ENCODE assay signal across 14 cellular contexts in genomic region chr16:30837904-30838303, GRCh38. TPM values are rescaled to one million over a fixed set of nuclear protein-coding genes. Genes with fewer than 3 reads are reported as not detected.
DNase-seq lines count a peak whose midpoint lies in the region; TF ChIP-seq lines count a peak whose summit lies in the region.
"Had no signal": no experiment of that assay in that cellular context is flagged by ENCODE, and none has a peak within 500 bp of the region (broad histone marks: within the 10 kb centered on the region; RNA-seq: fewer than 3 reads in every experiment).

No MANE protein-coding gene starts in this region.

- no peak for TF ChIP-seq CTCF in HFFc6 (IDR thresholded peaks at IDR 0.05)
- TF ChIP-seq CTCF in coronary artery (IDR thresholded peaks at IDR 0.05) = no peak

- H3K27me3 Mint-ChIP-seq in HFFc6 (ENCODE audit: insufficient read depth) = no peaks in the 10 kb centered on the region; the same call in 1 of the 2 replicates

- H3K9me3 Mint-ChIP-seq in HFFc6 = no peaks in the 10 kb centered on the region

- DNase-seq in EH (ENCODE audit: low read depth) = peak; percentile 35
- DNase-seq in HFFc6 = peak; percentile 30
- DNase-seq in amniotic epithelial cell (ENCODE audit: low read depth) = peak; percentile 48
- DNase-seq in islet precursor cell = peak; percentile 89
- no peak for DNase-seq in coronary artery (ENCODE audit: low spot score)
- DNase-seq in HEK293T (ENCODE audit: extremely low spot score) = no peak
- DNase-seq in LoVo (ENCODE audit: low spot score) = no peak
- DNase-seq: DMS153; NCI-H1436 treated with DMSO at 0.1 percent for 48 hours; NCI-H2081; NCI-H345; NCI-H69; NK-92 treated with Interleukin-12 subunit alpha and Interleukin-12 subunit beta, amount 100 ng/mL, for 24 hours; SK-N-SH had no signal

- POLR2A ChIA-PET in HEK293T (lab: Yijun Ruan, JAX) = interaction anchor here (1.4 to 2.2 kb wide), 4 partner anchors 24 to 59 kb away, joined by 5 to 8 read pairs (median 8); partner anchors contain the start of gene CTF1

- H3K4me3 ChIP-seq in coronary artery = no peak overlapping the region

- no peaks in the 10 kb centered on the region for H3K36me3 Mint-ChIP-seq in HFFc6 (ENCODE audit: low read depth)

- CTCF ChIA-PET in HEK293T (lab: Yijun Ruan, JAX) = interaction anchor here (0.6 to 1.2 kb wide), 4 partner anchors 8 to 64 kb away, joined by 3 read pairs; no protein-coding TSS in a partner anchor

- peak overlapping the region; percentile 17; the same call in 1 of the 2 replicates for H3K27ac Mint-ChIP-seq in HFFc6

- H3K4me1 Mint-ChIP-seq in HFFc6 (ENCODE audit: low read depth) = peaks cover 11% of the 10 kb centered on the region

- H3K4me3 Mint-ChIP-seq in HFFc6 = no peak overlapping the region

- no peak overlapping the region for H3K27ac ChIP-seq in coronary artery

TF ChIP-seq in HEK293T, 16 proteins besides CTCF, POLR2A, EP300 and RAD21:
- TF ChIP-seq L3MBTL2 (conservative IDR thresholded peaks at IDR 0.05) = no peak
- TF ChIP-seq SUZ12 (IDR thresholded peaks at IDR 0.05) = no peak
- TF ChIP-seq ARNT (IDR thresholded peaks at IDR 0.05) = no peak
- TF ChIP-seq FOXM1 (IDR thresholded peaks at IDR 0.05; ENCODE audit: borderline replicate concordance) = no peak
- TF ChIP-seq ZNF384 (IDR thresholded peaks at IDR 0.05) = no peak
- no peak for TF ChIP-seq SP1 (IDR thresholded peaks at IDR 0.05)
- TF ChIP-seq NFRKB (IDR thresholded peaks at IDR 0.05) = no peak
- no peak for TF ChIP-seq TARDBP (IDR thresholded peaks at IDR 0.05)
- TF ChIP-seq HDGF (IDR thresholded peaks at IDR 0.05; ENCODE audit: borderline replicate concordance) = no peak
- no peak for TF ChIP-seq PKNOX1 (IDR thresholded peaks at IDR 0.05)
- TF ChIP-seq FOXK2 (IDR thresholded peaks at IDR 0.05) = no peak
- no peak for TF ChIP-seq FOXA1 (IDR thresholded peaks at IDR 0.05)
- no peak for TF ChIP-seq BHLHE40 (IDR thresholded peaks at IDR 0.05; ENCODE audit: borderline replicate concordance)
- no peak for TF ChIP-seq ELF4 (IDR thresholded peaks at IDR 0.05)

RNA-seq across cellular contexts. Expression of gene ZNF629, which starts 50.9 kb away (rescaled TPM):
- 10 to 100 TPM; 19.4 to 21.8 (median 21.0) TPM for total RNA-seq in HFFc6 (2021; fragmentation: NEBNext Ultra II Directional; extraction: Animal tissue kit (Norgen Biotek cat#: 25700))

RNA-seq across cellular contexts. Expression of gene BCL7C, which starts 56.0 kb away (rescaled TPM):
- 10 to 100 TPM; 42.7 to 52.7 (median 48.4) TPM for total RNA-seq in HFFc6 (2021; fragmentation: NEBNext Ultra II Directional; extraction: Animal tissue kit (Norgen Biotek cat#: 25700))

RNA-seq across cellular contexts. Expression of gene CTF1, which starts 58.5 kb away (rescaled TPM):
- 10 to 100 TPM; 12.0 to 16.3 (median 14.0) TPM for total RNA-seq in HFFc6 (2021; fragmentation: NEBNext Ultra II Directional; extraction: Animal tissue kit (Norgen Biotek cat#: 25700))

Comparison
In these comparisons a context has a peak if more than half of its experiments do, and no peak if none do; other contexts are left out.
1. DNase-seq: peak in EH (single experiment), HFFc6 (single experiment), amniotic epithelial cell (single experiment) and islet precursor cell (single experiment); none in coronary artery (single experiment), HEK293T (single experiment) and LoVo (single experiment).